34 cellular contexts compared by ENCODE assay signal in genomic region chr14:87184180-87184579, GRCh38.
"Had no signal": no experiment of that assay in that cellular context is flagged by ENCODE, and none has a peak within 500 bp of the region (broad histone marks: within the 10 kb centered on the region; RNA-seq: fewer than 3 reads in every experiment).

No MANE protein-coding gene starts in this region.

- FAIRE-seq: astrocyte, TTC549 had no signal

- H3K27me3 ChIP-seq: adrenal gland, body of pancreas, brain microvascular endothelial cell, breast epithelium had no signal

- ATAC-seq: activated CD4-positive, alpha-beta T cell treated with anti-CD3 and anti-CD28 coated beads for 36 hours; activated CD8-positive, alpha-beta memory T cell treated with anti-CD3 and anti-CD28 coated beads, Interleukin-2, amount 10 ng/mL, durations not matched to agents 7 days and 5 days; activated CD8-positive, alpha-beta T cell treated with anti-CD3 and anti-CD28 coated beads, Interleukin-2, amount 10 ng/mL, durations not matched to agents 7 days and 5 days; activated naive CD4-positive, alpha-beta T cell treated with anti-CD3 and anti-CD28 coated beads, Interleukin-2, amount 50 U/mL, for 72 hours; activated T-helper 17 cell treated with anti-CD3 and anti-CD28 coated beads, Interleukin-2, amount 50 U/mL, for 72 hours; body of pancreas had no signal

- H3K36me3 ChIP-seq: adrenal gland, brain microvascular endothelial cell, breast epithelium had no signal

- DNase-seq: activated B cell treated with CpG ODN at 0.5 μM for 24 hours; activated CD4-positive, alpha-beta memory T cell treated with anti-CD3 and anti-CD28 coated beads, Interleukin-2, amount 10 ng/mL, durations not matched to agents 7 days and 5 days; activated CD4-positive, alpha-beta T cell treated with anti-CD3 and anti-CD28 coated beads for 36 hours; activated CD4-positive, alpha-beta T cell treated with anti-CD3 and anti-CD28 coated beads for 48 hours; activated CD4-positive, alpha-beta T cell treated with anti-CD3 and anti-CD28 coated beads, Interleukin-2, amount 10 ng/mL, durations not matched to agents 7 days and 5 days; activated CD4-positive, alpha-beta T cell treated with anti-CD3 and anti-CD28 coated beads, Interleukin-2, amount 50 U/mL, for 48 hours; activated CD4-positive, CD25-positive, alpha-beta regulatory T cell treated with anti-CD3 and anti-CD28 coated beads, Interleukin-2, amount 50 U/mL, for 72 hours; activated CD8-positive, alpha-beta memory T cell treated with anti-CD3 and anti-CD28 coated beads for 24 hours; activated CD8-positive, alpha-beta memory T cell treated with anti-CD3 and anti-CD28 coated beads, Interleukin-2, amount 10 ng/mL, durations not matched to agents 7 days and 5 days; activated CD8-positive, alpha-beta memory T cell treated with anti-CD3 and anti-CD28 coated beads, Interleukin-2, amount 50 U/mL, for 48 hours; activated CD8-positive, alpha-beta T cell treated with anti-CD3 and anti-CD28 coated beads, Interleukin-2, amount 10 ng/mL, durations not matched to agents 7 days and 5 days; activated effector memory CD4-positive, alpha-beta T cell treated with anti-CD3 and anti-CD28 coated beads, Interleukin-2, amount 50 U/mL, for 16 hours; activated gamma-delta T cell treated with Interleukin-2 at 50 U/mL for 16 hours; activated naive CD4-positive, alpha-beta T cell; activated naive CD4-positive, alpha-beta T cell treated with anti-CD3 and anti-CD28 coated beads for 36 hours; activated naive CD4-positive, alpha-beta T cell treated with anti-CD3 and anti-CD28 coated beads, Interleukin-2, amount 50 U/mL, for 16 hours; activated naive CD8-positive, alpha-beta T cell treated with anti-CD3 and anti-CD28 coated beads for 36 hours; activated T-cell treated with anti-CD3 and anti-CD28 coated beads, Interleukin-2, amount 50 U/mL, for 24 hours; activated T-cell treated with anti-CD3 and anti-CD28 coated beads, Interleukin-2, amount 50 U/mL, for 48 hours; adrenal gland; amniotic stem cell; aorta; body of pancreas; brain microvascular endothelial cell; central memory CD4-positive, alpha-beta T cell; T-helper 1 cell; T-helper 2 cell; T-helper 9 cell had no signal

- H3K27ac ChIP-seq: adrenal gland, body of pancreas, brain microvascular endothelial cell, breast epithelium, VCaP had no signal

- H3K9me3 ChIP-seq: adrenal gland, body of pancreas, breast epithelium had no signal

- H3K4me3 ChIP-seq: adrenal gland, body of pancreas, breast epithelium had no signal

- H3K4me1 ChIP-seq: adrenal gland, breast epithelium had no signal
